ENCODE assay signal across 8 cellular contexts in genomic region chr17:82751171-82751570, GRCh38. TPM values are rescaled to one million over a fixed set of nuclear protein-coding genes. Genes with fewer than 3 reads are reported as not detected.
A peak's percentile ranks its signal among the peaks of the same experiment; 100 is the strongest.
DNase-seq lines count a peak whose midpoint lies in the region; ATAC-seq and TF ChIP-seq lines count a peak whose summit lies in the region.

No MANE protein-coding gene starts in this region.

- H3K27me3 ChIP-seq in colonic mucosa (no peaks in the 10 kb centered on the region), osteoblast (ENCODE audit: insufficient read depth, low read length) (no peaks in the 10 kb centered on the region)

- H3K9ac ChIP-seq in colonic mucosa (ENCODE audit: low read depth in 2 of 2, low read length in 2 of 2), result peak overlapping the region in 1 of 2 donors; percentile 69

- peaks cover 11% of the 10 kb centered on the region for H4K20me1 ChIP-seq in osteoblast (ENCODE audit: insufficient read depth, low read length)

- TF ChIP-seq POLR2A in GM15510 (IDR thresholded peaks at IDR 0.05; ENCODE audit: borderline replicate concordance, extremely low read depth, insufficient read length), result peak; percentile 30

- peak overlapping the region; percentile 80 for H3K4me2 ChIP-seq in osteoblast (ENCODE audit: insufficient read depth, low read length)

- no peak for DNase-seq in colonic mucosa
- peak; percentile 91 for DNase-seq in osteoblast (ENCODE audit: insufficient read length, low spot score, missing footprints)
- no peak for DNase-seq in HPDE6-E6E7 (ENCODE audit: extremely low spot score)
- DNase-seq in iPS-NIHi11 (ENCODE audit: low spot score), result no peak
- no peak for DNase-seq in stimulated activated CD4-positive, alpha-beta T cell treated with anti-CD3 and anti-CD28 coated beads, Interleukin-2, amount 100 ng/mL, for 48 hours
- no peak for DNase-seq in hippocampal formation (lab: John Stamatoyannopoulos, UW)

- no peaks in the 10 kb centered on the region for H3K9me3 ChIP-seq in colonic mucosa
- no peaks in the 10 kb centered on the region for H3K9me3 ChIP-seq in osteoblast (ENCODE audit: low read depth, low read length)

- intact Hi-C loops in colonic mucosa (cut with DNase I), result no loop called here

- peak overlapping the region; percentile 41 for H2AFZ ChIP-seq in osteoblast (ENCODE audit: low read length)

- H3K36me3 ChIP-seq in colonic mucosa (no peaks in the 10 kb centered on the region), osteoblast (ENCODE audit: insufficient read depth, low read length) (peaks cover 2% of the 10 kb centered on the region)

- peaks cover 35% of the 10 kb centered on the region for H3K79me2 ChIP-seq in osteoblast (ENCODE audit: insufficient read depth, low read length)

- ATAC-seq in HG03097 (IDR thresholded peaks at IDR 0.05; ENCODE audit: low FRiP score, unreplicated experiment), result peak; percentile 33

- H3K4me3 ChIP-seq in colonic mucosa, result peak overlapping the region; percentile 91
- H3K4me3 ChIP-seq in osteoblast (ENCODE audit: insufficient read depth, low read length), result peak overlapping the region; percentile 71

- no peak for TF ChIP-seq CTCF in colonic mucosa (IDR thresholded peaks at IDR 0.05)
- no peak for TF ChIP-seq CTCF in osteoblast (IDR thresholded peaks at IDR 0.05; ENCODE audit: extremely low read depth, low read depth, low read length)

- H3K27ac ChIP-seq in colonic mucosa (no peak overlapping the region), osteoblast (ENCODE audit: low read depth, low read length) (no peak overlapping the region)

- H3K4me1 ChIP-seq in colonic mucosa (peaks cover 4% of the 10 kb centered on the region), osteoblast (ENCODE audit: insufficient read depth, low read length) (peaks cover 7% of the 10 kb centered on the region)

RNA-seq across cellular contexts. Expression of gene TBCD, which starts 0.7 kb away (rescaled TPM):
- 100 to 1,000 TPM in 1 of 2 donors, 10 to 100 TPM in 1; 49.2 to 101 TPM for total RNA-seq in colonic mucosa
- 28.0 and 29.0 TPM in 2 replicates for total RNA-seq in osteoblast

RNA-seq across cellular contexts. Expression of gene FN3K, which starts 15.8 kb away (rescaled TPM):
- total RNA-seq in colonic mucosa (10 to 100 TPM; 46.9 to 69.5 TPM), osteoblast (2.9 and 4.4 TPM in 2 replicates)

RNA-seq across cellular contexts. Expression of gene FN3KRP, which starts 34.7 kb away (rescaled TPM):
- total RNA-seq in colonic mucosa (10 to 100 TPM; 34.4 to 52.5 TPM), osteoblast (10.1 and 13.8 TPM in 2 replicates)

RNA-seq across cellular contexts. Expression of gene RAB40B, which starts 52.7 kb away (rescaled TPM):
- total RNA-seq in colonic mucosa, result 10 to 100 TPM; 34.7 to 35.8 TPM
- 8.3 and 9.1 TPM in 2 replicates for total RNA-seq in osteoblast
